In the genomic region with DNA sequence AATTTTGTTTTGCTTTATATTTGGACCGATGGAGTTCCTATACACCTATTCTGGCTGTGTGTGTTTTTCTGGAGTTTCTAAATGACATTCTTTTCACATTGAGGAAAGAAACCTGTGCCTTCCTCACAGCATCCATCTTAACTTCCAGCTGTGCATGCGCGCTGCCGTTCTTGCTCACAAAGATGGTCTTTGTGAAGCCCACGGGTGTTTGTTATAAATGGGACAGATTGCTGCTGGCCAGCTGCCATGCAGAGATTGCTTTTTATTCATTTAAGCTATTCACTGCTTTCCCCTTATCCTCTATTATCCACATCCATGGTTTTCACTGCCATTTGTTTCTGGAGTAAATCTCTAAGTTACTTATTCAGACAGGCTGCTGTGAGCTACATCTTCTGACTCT, we compare ENCODE assay signal across 25 cellular contexts. TPM values are rescaled to one million over a fixed set of nuclear protein-coding genes. Genes with fewer than 3 reads are reported as not detected.
A peak's percentile ranks its signal among the peaks of the same experiment; 100 is the strongest.
DNase-seq lines count a peak whose midpoint lies in the region; ATAC-seq and TF ChIP-seq lines count a peak whose summit lies in the region.
"Had no signal": no experiment of that assay in that cellular context is flagged by ENCODE, and none has a peak within 500 bp of the region (broad histone marks: within the 10 kb centered on the region; RNA-seq: fewer than 3 reads in every experiment).

No MANE protein-coding gene starts in this region.

- H3K4me2 ChIP-seq in mammary epithelial cell (ENCODE audit: insufficient read depth, low read depth, low read length), result no peak overlapping the region
- H3K4me2 ChIP-seq: A549, GM23338 had no signal

- H2AFZ ChIP-seq in mammary epithelial cell (ENCODE audit: low read depth, low read length), result no peak overlapping the region
- H2AFZ ChIP-seq: GM23338 had no signal

- H3K4me1 ChIP-seq in esophagus muscularis mucosa (no peaks in the 10 kb centered on the region), mammary epithelial cell (ENCODE audit: insufficient read depth, low read length) (no peaks in the 10 kb centered on the region)
- H3K4me1 ChIP-seq: A549, HAP-1 had no signal

- no TSS peak for BruUV-seq in mammary epithelial cell (replicated peaks; lab: Mats Ljungman, UMichigan)

- dilution Hi-C loops in mammary epithelial cell (cut with HindIII; ENCODE audit: low sequenced_read_pairs), result no loop called here

- DNase-seq in amygdala (lab: John Stamatoyannopoulos, UW) (peak in 36 of 56 donors; percentile 21 to 83 (median 54)), esophagus muscularis mucosa (ENCODE audit: extremely low spot score) (peak; percentile 5), midbrain (lab: John Stamatoyannopoulos, UW) (peak; percentile 79), superior temporal gyrus (ENCODE audit: extremely low spot score) (peak; percentile 92), mammary epithelial cell (no peak)
- DNase-seq: CD4-positive, CD25-positive, alpha-beta regulatory T cell; COR-L47; DMS 273 treated with DMSO at 0.1 percent for 48 hours; DND-41; KG1; NCI-H1092; NCI-H1436; NCI-H187 treated with DMSO at 0.1 percent for 48 hours; NCI-H2107; NCI-H446 treated with DMSO at 0.1 percent for 48 hours; NCI-H526 treated with DMSO at 0.1 percent for 48 hours; SIG-M5 had no signal

- CTCF ChIA-PET in mammary epithelial cell (lab: Charles Lee; ENCODE audit: low non-redundant PET), result no interaction called here

- H3K9ac ChIP-seq in mammary epithelial cell (ENCODE audit: insufficient read depth, low read length), result no peak overlapping the region

- H3K9me3 ChIP-seq in esophagus muscularis mucosa, result no peaks in the 10 kb centered on the region
- no peaks in the 10 kb centered on the region for H3K9me3 ChIP-seq in mammary epithelial cell (replicated peaks; ENCODE audit: insufficient read depth, low read length)
- H3K9me3 ChIP-seq: A549, HAP-1 had no signal

- 58% methylated on average over 5 of the region's 5 CpGs for WGBS in esophagus muscularis mucosa
- WGBS in mammary epithelial cell (ENCODE audit: low coverage, missing lambda C conversion rate), result 64% methylated on average over 5 of the region's 5 CpGs

- no peak for TF ChIP-seq CTCF in esophagus muscularis mucosa (IDR thresholded peaks at IDR 0.05)
- TF ChIP-seq CTCF in mammary epithelial cell (conservative IDR thresholded peaks at IDR 0.05 in 1 of 2, IDR thresholded peaks at IDR 0.05 in 1 of 2; ENCODE audit: extremely low read depth in 1 of 2, insufficient read depth in 1 of 2, low read depth in 1 of 2, low read length in 2 of 2), result no peak

- H3K36me3 ChIP-seq in esophagus muscularis mucosa, result no peaks in the 10 kb centered on the region
- H3K36me3 ChIP-seq in mammary epithelial cell (ENCODE audit: insufficient read depth, low read length), result no peaks in the 10 kb centered on the region
- H3K36me3 ChIP-seq: HAP-1 had no signal

- TF ChIP-seq POLR2A in esophagus muscularis mucosa (IDR thresholded peaks at IDR 0.05; ENCODE audit: low read depth), result no peak

- no peak for TF ChIP-seq EP300 in esophagus muscularis mucosa (IDR thresholded peaks at IDR 0.05)

- no peaks in the 10 kb centered on the region for H4K20me1 ChIP-seq in mammary epithelial cell (ENCODE audit: insufficient read depth, low read length)

- ATAC-seq in GM21529 (IDR thresholded peaks at IDR 0.05; ENCODE audit: unreplicated experiment) (no peak), GM19351 (IDR thresholded peaks at IDR 0.05; ENCODE audit: unreplicated experiment) (no peak)
- ATAC-seq: A549, GM12878, GM23338 had no signal

- H3K4me3 ChIP-seq in esophagus muscularis mucosa (no peak overlapping the region), mammary epithelial cell (replicated peaks in 1 of 3; ENCODE audit: insufficient read depth in 1 of 3, low read depth in 2 of 3, low read length in 3 of 3) (no peak overlapping the region)
- H3K4me3 ChIP-seq: A549, GM12878, GM23338, HAP-1 had no signal

- H3K27ac ChIP-seq in esophagus muscularis mucosa (replicated peaks in 1 of 4), result no peak overlapping the region
- H3K27ac ChIP-seq in mammary epithelial cell (ENCODE audit: insufficient read depth, low read depth, low read length), result no peak overlapping the region
- H3K27ac ChIP-seq: A549, HL-60, RWPE1 had no signal

- peaks cover 3% of the 10 kb centered on the region for H3K79me2 ChIP-seq in mammary epithelial cell (ENCODE audit: insufficient read depth, low read length)

- intact Hi-C loops in esophagus muscularis mucosa (cut with DNase I) (no loop called here), mammary epithelial cell (cut with micrococcal nuclease) (no loop called here)

- in situ Hi-C loops in mammary epithelial cell (cut with MboI; ENCODE audit: low sequenced_read_pairs in 2 of 2), result no loop called here

- no peaks in the 10 kb centered on the region for H3K27me3 ChIP-seq in esophagus muscularis mucosa
- no peaks in the 10 kb centered on the region for H3K27me3 ChIP-seq in mammary epithelial cell (ENCODE audit: insufficient read depth, low read length)

RNA-seq across cellular contexts. Expression of a gene that starts 54.2 kb away (rescaled TPM):
- total RNA-seq in esophagus muscularis mucosa (not detected), mammary epithelial cell (10 to 100 TPM in 1 of 2 donors, 1 to 10 TPM in 1; 5.7 to 17.5 TPM)
- 4.0 TPM for polyA plus RNA-seq in mammary epithelial cell
- 8.9 TPM for polyA minus RNA-seq in mammary epithelial cell
- total RNA-seq: CD4-positive, CD25-positive, alpha-beta regulatory T cell; GM12878 had no signal
- polyA plus RNA-seq: CD4-positive, CD25-positive, alpha-beta regulatory T cell; GM12878 had no signal

Comparison
In these comparisons a context has a peak if more than half of its experiments do, and no peak if none do; other contexts are left out.
1. RNA of a gene that starts 54.2 kb away (total RNA-seq): 5.7 to 17.5 TPM in mammary epithelial cell; not detected in esophagus muscularis mucosa; every median in the first group is over 4 times any median in the second.